1 cellular context compared by ENCODE assay signal in the genomic region with DNA sequence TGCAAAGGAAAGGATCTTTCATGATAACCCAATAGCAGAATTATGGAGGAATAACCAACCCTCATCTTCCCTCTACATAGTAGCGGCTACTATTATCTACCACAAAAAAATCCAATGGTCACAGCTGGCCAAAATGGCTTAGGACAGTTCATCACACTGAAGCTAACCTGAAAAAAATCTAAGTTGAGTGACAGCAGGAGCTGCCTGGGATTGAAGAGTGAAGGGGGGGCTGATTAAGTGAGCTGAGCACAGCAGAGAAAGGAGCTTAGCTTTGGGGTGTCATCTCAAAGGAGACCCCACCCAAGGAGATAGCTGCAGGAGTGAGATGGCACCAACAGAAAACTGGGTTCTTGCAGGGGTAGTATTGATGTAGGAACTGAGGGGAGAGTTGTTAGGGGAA.
TF ChIP-seq lines count a peak whose summit lies in the region.

No MANE protein-coding gene starts in this region.

TF ChIP-seq in A549, 52 proteins besides CTCF, POLR2A, EP300 and RAD21 (continued from another document):
- TF ChIP-seq, protein P1, sequence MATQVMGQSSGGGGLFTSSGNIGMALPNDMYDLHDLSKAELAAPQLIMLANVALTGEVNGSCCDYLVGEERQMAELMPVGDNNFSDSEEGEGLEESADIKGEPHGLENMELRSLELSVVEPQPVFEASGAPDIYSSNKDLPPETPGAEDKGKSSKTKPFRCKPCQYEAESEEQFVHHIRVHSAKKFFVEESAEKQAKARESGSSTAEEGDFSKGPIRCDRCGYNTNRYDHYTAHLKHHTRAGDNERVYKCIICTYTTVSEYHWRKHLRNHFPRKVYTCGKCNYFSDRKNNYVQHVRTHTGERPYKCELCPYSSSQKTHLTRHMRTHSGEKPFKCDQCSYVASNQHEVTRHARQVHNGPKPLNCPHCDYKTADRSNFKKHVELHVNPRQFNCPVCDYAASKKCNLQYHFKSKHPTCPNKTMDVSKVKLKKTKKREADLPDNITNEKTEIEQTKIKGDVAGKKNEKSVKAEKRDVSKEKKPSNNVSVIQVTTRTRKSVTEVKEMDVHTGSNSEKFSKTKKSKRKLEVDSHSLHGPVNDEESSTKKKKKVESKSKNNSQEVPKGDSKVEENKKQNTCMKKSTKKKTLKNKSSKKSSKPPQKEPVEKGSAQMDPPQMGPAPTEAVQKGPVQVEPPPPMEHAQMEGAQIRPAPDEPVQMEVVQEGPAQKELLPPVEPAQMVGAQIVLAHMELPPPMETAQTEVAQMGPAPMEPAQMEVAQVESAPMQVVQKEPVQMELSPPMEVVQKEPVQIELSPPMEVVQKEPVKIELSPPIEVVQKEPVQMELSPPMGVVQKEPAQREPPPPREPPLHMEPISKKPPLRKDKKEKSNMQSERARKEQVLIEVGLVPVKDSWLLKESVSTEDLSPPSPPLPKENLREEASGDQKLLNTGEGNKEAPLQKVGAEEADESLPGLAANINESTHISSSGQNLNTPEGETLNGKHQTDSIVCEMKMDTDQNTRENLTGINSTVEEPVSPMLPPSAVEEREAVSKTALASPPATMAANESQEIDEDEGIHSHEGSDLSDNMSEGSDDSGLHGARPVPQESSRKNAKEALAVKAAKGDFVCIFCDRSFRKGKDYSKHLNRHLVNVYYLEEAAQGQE (IDR thresholded peaks at IDR 0.05) = no peak
- TF ChIP-seq MAFK (IDR thresholded peaks at IDR 0.05; ENCODE audit: partially characterized antibody) = no peak
